9 cellular contexts compared by ENCODE assay signal in the genomic region with DNA sequence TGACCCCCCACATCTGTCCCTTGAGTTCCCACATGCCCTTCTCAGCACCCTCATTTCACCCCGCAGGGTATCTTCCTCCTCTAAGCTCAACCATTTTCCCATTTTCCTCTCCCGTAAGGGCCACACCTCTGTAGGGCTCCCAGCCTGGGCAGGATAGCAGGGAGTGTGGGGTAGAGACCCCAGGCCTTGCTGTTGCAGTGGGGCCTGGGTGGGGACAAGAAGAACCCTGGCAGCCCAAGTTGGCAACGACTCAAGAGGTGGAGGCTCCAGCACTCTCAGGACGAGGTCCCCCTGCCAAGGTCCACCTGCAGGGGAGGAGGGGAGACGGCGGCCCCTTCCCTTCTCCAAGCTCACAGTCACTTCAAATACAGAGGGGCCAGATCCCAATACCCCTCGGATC. TPM values are rescaled to one million over a fixed set of nuclear protein-coding genes. Genes with fewer than 3 reads are reported as not detected.
A peak's percentile ranks its signal among the peaks of the same experiment; 100 is the strongest.
DNase-seq lines count a peak whose midpoint lies in the region; ATAC-seq and TF ChIP-seq lines count a peak whose summit lies in the region.
"Had no signal": no experiment of that assay in that cellular context is flagged by ENCODE, and none has a peak within 500 bp of the region (broad histone marks: within the 10 kb centered on the region; RNA-seq: fewer than 3 reads in every experiment).

No MANE protein-coding gene starts in this region.

- H3K4me1 ChIP-seq in heart left ventricle = peaks cover 0 to 33% (median 8%) of the 10 kb centered on the region in 12 donors

- peak overlapping the region in 5 of 12 donors; percentile 8 to 84 (median 55) for H3K27ac ChIP-seq in heart left ventricle

- H3K4me3 ChIP-seq in heart left ventricle = peak overlapping the region in 7 of 12 donors; percentile 56 to 67 (median 63)

- ATAC-seq in heart left ventricle (no peak), Right ventricle myocardium superior (ENCODE audit: poor library complexity) (no peak), naive B cell (ENCODE audit: low read depth in 2 of 2) (no peak), GM21381 (IDR thresholded peaks at IDR 0.05; ENCODE audit: unreplicated experiment) (no peak), GM21515 (IDR thresholded peaks at IDR 0.05; ENCODE audit: unreplicated experiment) (no peak)

- H3K36me3 ChIP-seq in heart left ventricle = no peaks in the 10 kb centered on the region

- H3K27me3 ChIP-seq in heart left ventricle = peaks cover 5 to 30% (median 13%) of the 10 kb centered on the region in 9 donors

- H3K4me1 Mint-ChIP-seq in chondrocyte (ENCODE audit: low read depth) (peaks cover 78% of the 10 kb centered on the region), naive B cell (peaks cover 7 to 8% (median 8%) of the 10 kb centered on the region in 3 donors)

- 58 to 65% (median 60%) methylated on average over 7 of the region's 7 CpGs for WGBS in heart left ventricle, 4 donors

- H3K4me3 Mint-ChIP-seq in chondrocyte (ENCODE audit: unreplicated experiment) (peak overlapping the region; percentile 79), naive B cell (peak overlapping the region in 7 of 8 donors; percentile 68 to 91 (median 80))

- intact Hi-C loops in heart left ventricle (cut with DNase I) = loop anchor here in 2 of 10 donors (2.0 kb wide), 2 partner anchors 69 to 71 kb away; partner anchors contain the start of gene COL1A1 (in 1 of the 2)
- intact Hi-C loops in Right ventricle myocardium superior (cut with DNase I) = no loop called here

- H3K27ac Mint-ChIP-seq in chondrocyte (ENCODE audit: unreplicated experiment) = peak overlapping the region; percentile 98
- H3K27ac Mint-ChIP-seq in naive B cell = peak overlapping the region in 1 of 6 donors; percentile 62

- H3K27me3 Mint-ChIP-seq in chondrocyte (ENCODE audit: low read depth) (no peaks in the 10 kb centered on the region), naive B cell (peaks cover 37 to 58% (median 41%) of the 10 kb centered on the region in 3 donors)

- H3K36me3 Mint-ChIP-seq in chondrocyte (ENCODE audit: low read depth) (no peaks in the 10 kb centered on the region), naive B cell (peaks cover 0 to 8% of the 10 kb centered on the region in 2 donors)

- no peaks in the 10 kb centered on the region for H3K9me3 ChIP-seq in heart left ventricle

- TF ChIP-seq POLR2A in heart left ventricle (IDR thresholded peaks at IDR 0.05) = no peak

- peak in 1 of 5 donors; percentile 14 for DNase-seq in heart left ventricle
- no peak for DNase-seq in Right ventricle myocardium superior
- DNase-seq in chondrocyte (ENCODE audit: low spot score) = peak; percentile 81
- DNase-seq in naive B cell = no peak
- DNase-seq in NCI-H446 treated with DMSO at 0.1 percent for 48 hours (lab: John Stamatoyannopoulos, UW) = no peak
- no peak for DNase-seq in SW 1271 (lab: John Stamatoyannopoulos, UW)
- DNase-seq: NCI-H2081 treated with DMSO at 0.1 percent for 48 hours had no signal

- no peak for TF ChIP-seq CTCF in heart left ventricle (IDR thresholded peaks at IDR 0.05)
- TF ChIP-seq CTCF in chondrocyte (IDR thresholded peaks at IDR 0.05) = no peak

- no peaks in the 10 kb centered on the region for H3K9me3 Mint-ChIP-seq in chondrocyte (ENCODE audit: low read depth)
- H3K9me3 Mint-ChIP-seq in naive B cell = no peaks in the 10 kb centered on the region

RNA-seq across cellular contexts. Expression of gene TMEM92, which starts 2.0 kb away (rescaled TPM):
- total RNA-seq in heart left ventricle (not detected), Right ventricle myocardium superior (not detected), chondrocyte (1.6 to 1.7 TPM (median 1.7 TPM) in 3 replicates)
- polyA plus RNA-seq in heart left ventricle (under 1 TPM in 1 of 2 donors, not detected in 1; 0.11 TPM), naive B cell (ENCODE audit: low read depth in 6 of 6) (not detected)
